Comparison of ENCODE assay signal across 24 cellular contexts in genomic region chrX:1911401-1912131, GRCh38.
DNase-seq lines count a peak whose midpoint lies in the region; ATAC-seq, FAIRE-seq and TF ChIP-seq lines count a peak whose summit lies in the region.
"Had no signal": no experiment of that assay in that cellular context is flagged by ENCODE, and none has a peak within 500 bp of the region (broad histone marks: within the 10 kb centered on the region; RNA-seq: fewer than 3 reads in every experiment).

No MANE protein-coding gene starts in this region.

- H3K36me3 Mint-ChIP-seq in effector memory CD8-positive, alpha-beta T cell (ENCODE audit: insufficient read depth) = no peaks in the 10 kb centered on the region
- H3K36me3 Mint-ChIP-seq in activated T-helper 1 cell treated with anti-CD3 and anti-CD28 coated beads, Interleukin-12 subunit alpha, Interleukin-12 subunit beta, Interleukin-2, Interleukin-4 antibody, amounts not matched to agents 30 ng/mL and 10 ng/mL and 1 ng/mL, durations not matched to agents 14 hours and 24 hours and 36 hours (ENCODE audit: low read depth) = no peaks in the 10 kb centered on the region
- no peaks in the 10 kb centered on the region for H3K36me3 Mint-ChIP-seq in MCF 10A (ENCODE audit: insufficient read depth, unreplicated experiment)

- H3K18ac ChIP-seq in H1 (ENCODE audit: extremely low read depth, low read length) = no peak overlapping the region

- no peak overlapping the region for H2BK15ac ChIP-seq in H1 (ENCODE audit: low read length)

- H3K79me2 ChIP-seq in PC-3 (ENCODE audit: low read length) = no peaks in the 10 kb centered on the region
- no peaks in the 10 kb centered on the region for H3K79me2 ChIP-seq in H1 (ENCODE audit: control insufficient read depth in 1 of 2, insufficient read depth in 2 of 2, low read length in 2 of 2)

- TF ChIP-seq RAD21 in H1 (IDR thresholded peaks at IDR 0.05 in 1 of 2, conservative IDR thresholded peaks at IDR 0.05 in 1 of 2; ENCODE audit: low read depth in 2 of 2, low read length in 2 of 2) = no peak

- H3K9me3 ChIP-seq in PC-3 (ENCODE audit: low read length) (no peaks in the 10 kb centered on the region), H1 (ENCODE audit: insufficient read depth in 2 of 2, low read depth in 1 of 2, low read length in 1 of 2) (no peaks in the 10 kb centered on the region)
- H3K9me3 ChIP-seq: BE2C, HAP-1 had no signal

- no peak overlapping the region for H3K27ac Mint-ChIP-seq in effector memory CD8-positive, alpha-beta T cell
- no peak overlapping the region for H3K27ac Mint-ChIP-seq in activated T-helper 1 cell treated with anti-CD3 and anti-CD28 coated beads, Interleukin-12 subunit alpha, Interleukin-12 subunit beta, Interleukin-2, Interleukin-4 antibody, amounts not matched to agents 30 ng/mL and 10 ng/mL and 1 ng/mL, durations not matched to agents 14 hours and 24 hours and 36 hours
- no peak overlapping the region for H3K27ac Mint-ChIP-seq in MCF 10A (ENCODE audit: low read depth, unreplicated experiment)

- H3K9me2 ChIP-seq in PC-3 (replicated peaks; ENCODE audit: low read length) = no peaks in the 10 kb centered on the region

- no peak overlapping the region for H4K5ac ChIP-seq in H1 (ENCODE audit: insufficient read length, low read depth, low read length)

- TF ChIP-seq EP300 in H1 (IDR thresholded peaks at IDR 0.05; ENCODE audit: borderline replicate concordance in 1 of 2, low read depth in 2 of 2, low read length in 2 of 2) = no peak

- H3K14ac ChIP-seq in H1 (ENCODE audit: insufficient read length) = no peak overlapping the region

- H4K8ac ChIP-seq in H1 (ENCODE audit: extremely low read depth, insufficient read depth, low read length) = no peak overlapping the region

- no peak overlapping the region for H3K9ac ChIP-seq in PC-3 (ENCODE audit: low read length)
- H3K9ac ChIP-seq in H1 (replicated peaks in 1 of 4; ENCODE audit: extremely low read depth in 1 of 4, low read depth in 3 of 4, low read length in 3 of 4) = no peak overlapping the region
- H3K9ac ChIP-seq: GM23248 had no signal

- no peak overlapping the region for H2AK5ac ChIP-seq in H1 (ENCODE audit: low read depth, low read length)

- TF ChIP-seq POLR2A in H1 (IDR thresholded peaks at IDR 0.05; ENCODE audit: control extremely low read depth in 1 of 2, low read depth in 2 of 2, low read length in 2 of 2) = no peak

- ATAC-seq in PC-3 = no peak
- ATAC-seq in effector memory CD8-positive, alpha-beta T cell (replicated peaks) = no peak
- ATAC-seq: Panc1 had no signal

- TF ChIP-seq CTCF in PC-3 (conservative IDR thresholded peaks at IDR 0.05; ENCODE audit: low read depth, low read length) = no peak
- TF ChIP-seq CTCF in H1 (IDR thresholded peaks at IDR 0.05; ENCODE audit: control extremely low read depth in 1 of 3, insufficient read depth in 1 of 3, low read depth in 1 of 3, low read length in 3 of 3) = no peak
- TF ChIP-seq CTCF in MCF 10A (IDR thresholded peaks at IDR 0.05; ENCODE audit: unreplicated experiment) = no peak

- no peaks in the 10 kb centered on the region for H3K27me3 Mint-ChIP-seq in effector memory CD8-positive, alpha-beta T cell
- no peaks in the 10 kb centered on the region for H3K27me3 Mint-ChIP-seq in activated T-helper 1 cell treated with anti-CD3 and anti-CD28 coated beads, Interleukin-12 subunit alpha, Interleukin-12 subunit beta, Interleukin-2, Interleukin-4 antibody, amounts not matched to agents 30 ng/mL and 10 ng/mL and 1 ng/mL, durations not matched to agents 14 hours and 24 hours and 36 hours (ENCODE audit: insufficient read depth)
- H3K27me3 Mint-ChIP-seq in MCF 10A (ENCODE audit: insufficient read depth, unreplicated experiment) = peaks cover 28% of the 10 kb centered on the region

- peak; percentile 35 for DNase-seq in A172 (ENCODE audit: low spot score)
- DNase-seq in EH (ENCODE audit: low read depth) = peak; percentile 29
- DNase-seq in PC-3 = no peak
- no peak for DNase-seq in H1 (ENCODE audit: low read depth in 1 of 2, low spot score in 2 of 2)
- DNase-seq in effector memory CD8-positive, alpha-beta T cell = no peak
- DNase-seq in activated T-helper 1 cell treated with anti-CD3 and anti-CD28 coated beads, Interleukin-12 subunit alpha, Interleukin-12 subunit beta, Interleukin-2, Interleukin-4 antibody, amounts not matched to agents 30 ng/mL and 10 ng/mL and 1 ng/mL, durations not matched to agents 14 hours and 24 hours and 36 hours (ENCODE audit: low spot score) = no peak
- no peak for DNase-seq in MCF 10A (ENCODE audit: unreplicated experiment)
- DNase-seq: BE2C, DMS153, DND-41, GM23248, IMR-90, MV-4-11, NCI-H1105, NCI-H1436 treated with DMSO at 0.1 percent for 48 hours, NCI-H187 treated with DMSO at 0.1 percent for 48 hours, NCI-H2171 treated with DMSO at 0.1 percent for 48 hours, NCI-H524, NCI-H774, SHP77 had no signal

- H4K91ac ChIP-seq in H1 (replicated peaks; ENCODE audit: insufficient read length, low read length) = no peak overlapping the region

- H3K23me2 ChIP-seq in H1 (ENCODE audit: low read depth, low read length) = peaks cover 2% of the 10 kb centered on the region; the same call in 1 of the 2 replicates

- no peak overlapping the region for H2BK5ac ChIP-seq in H1 (ENCODE audit: low read depth, low read length)

- H2BK12ac ChIP-seq in H1 (ENCODE audit: low read depth, low read length) = 0 out of 2 replicates have a peak overlapping the region, but pooled peaks have one; percentile 39

- H3K4me1 Mint-ChIP-seq in effector memory CD8-positive, alpha-beta T cell (ENCODE audit: low read depth in 2 of 2) = no peaks in the 10 kb centered on the region
- no peaks in the 10 kb centered on the region for H3K4me1 Mint-ChIP-seq in activated T-helper 1 cell treated with anti-CD3 and anti-CD28 coated beads, Interleukin-12 subunit alpha, Interleukin-12 subunit beta, Interleukin-2, Interleukin-4 antibody, amounts not matched to agents 30 ng/mL and 10 ng/mL and 1 ng/mL, durations not matched to agents 14 hours and 24 hours and 36 hours (ENCODE audit: low read depth)
- peaks cover 6% of the 10 kb centered on the region for H3K4me1 Mint-ChIP-seq in MCF 10A (ENCODE audit: insufficient read depth, unreplicated experiment)

- H3K56ac ChIP-seq in H1 (replicated peaks; ENCODE audit: insufficient read length, low read depth, low read length) = no peak overlapping the region

- no peaks in the 10 kb centered on the region for H3K36me3 ChIP-seq in PC-3 (ENCODE audit: low read depth, low read length)
- H3K36me3 ChIP-seq in H1 (ENCODE audit: control insufficient read depth in 2 of 4, insufficient read depth in 4 of 4, low read length in 3 of 4) = no peaks in the 10 kb centered on the region
- H3K36me3 ChIP-seq: BE2C, HAP-1 had no signal

- CTCF ChIA-PET in PC-3 (lab: Charles Lee) = no interaction called here
- CTCF ChIA-PET in H1 (lab: Charles Lee; ENCODE audit: partially characterized antibody) = no interaction called here
- CTCF ChIA-PET in MCF 10A (lab: Yijun Ruan, JAX) = no interaction called here

- no peaks in the 10 kb centered on the region for H3K4me1 ChIP-seq in PC-3 (ENCODE audit: insufficient read depth, low read length)
- peaks cover 0 to 6% (median 4%) of the 10 kb centered on the region in 4 experiments; a peak in 6 of 7 replicates for H3K4me1 ChIP-seq in H1 (replicated peaks in 1 of 4; ENCODE audit: control insufficient read depth in 3 of 4, insufficient read depth in 4 of 4, low read length in 3 of 4)
- H3K4me1 ChIP-seq: BE2C, HAP-1 had no signal

- FAIRE-seq in H1 (lab: Jason Lieb, UNC) = no peak
- FAIRE-seq: GM18507 had no signal

- no peaks in the 10 kb centered on the region for H3F3A ChIP-seq in PC-3 (ENCODE audit: low read length, unreplicated experiment)

- H3K27me3 ChIP-seq in PC-3 (ENCODE audit: low read length) (no peaks in the 10 kb centered on the region), H1 (replicated peaks in 1 of 4; ENCODE audit: control insufficient read depth in 3 of 4, extremely low read depth in 1 of 4, insufficient read depth in 3 of 4, low read length in 3 of 4) (no peaks in the 10 kb centered on the region)
- H3K27me3 ChIP-seq: BE2C had no signal

- intact Hi-C loops in PC-3 (cut with micrococcal nuclease) = no loop called here
- intact Hi-C loops in activated T-helper 1 cell treated with anti-CD3 and anti-CD28 coated beads, Interleukin-12 subunit alpha, Interleukin-12 subunit beta, Interleukin-2, Interleukin-4 antibody, amounts not matched to agents 30 ng/mL and 10 ng/mL and 1 ng/mL, durations not matched to agents 14 hours and 24 hours and 36 hours (cut with micrococcal nuclease) = no loop called here
- intact Hi-C loops in MCF 10A (cut with micrococcal nuclease) = no loop called here

- H3K4me3 Mint-ChIP-seq in effector memory CD8-positive, alpha-beta T cell = no peak overlapping the region
- H3K4me3 Mint-ChIP-seq in activated T-helper 1 cell treated with anti-CD3 and anti-CD28 coated beads, Interleukin-12 subunit alpha, Interleukin-12 subunit beta, Interleukin-2, Interleukin-4 antibody, amounts not matched to agents 30 ng/mL and 10 ng/mL and 1 ng/mL, durations not matched to agents 14 hours and 24 hours and 36 hours = no peak overlapping the region
- no peak overlapping the region for H3K4me3 Mint-ChIP-seq in MCF 10A (ENCODE audit: unreplicated experiment)

- no peak overlapping the region for H2BK120ac ChIP-seq in H1 (replicated peaks; ENCODE audit: low read depth, low read length)

- no peak overlapping the region for H2BK20ac ChIP-seq in H1 (ENCODE audit: low read length)

- 86% methylated on average over 5 of the region's 5 CpGs; no CpG with 5 or more reads in 1 of the 2 experiments for WGBS in H1 (ENCODE audit: extremely low coverage in 1 of 2, insufficient coverage in 1 of 2, insufficient read length in 1 of 2, insufficient replicate concordance in 2 of 2, low coverage in 1 of 2, low lambda C conversion rate in 2 of 2, missing lambda C conversion rate in 1 of 2), 2 experiments

- H3K4me2 ChIP-seq in PC-3 (ENCODE audit: low read length) (peak overlapping the region; percentile 33; the same call in 1 of the 2 replicates), H1 (ENCODE audit: insufficient read depth in 1 of 2, low read depth in 2 of 2, low read length in 2 of 2) (no peak overlapping the region)

- no peak overlapping the region for H3K4ac ChIP-seq in H1 (replicated peaks; ENCODE audit: insufficient read length, low read depth, low read length)

- H3K23ac ChIP-seq in H1 (ENCODE audit: insufficient read length) = no peak overlapping the region

- H2AFZ ChIP-seq in PC-3 (ENCODE audit: low read length) = no peak overlapping the region
- no peak overlapping the region for H2AFZ ChIP-seq in H1 (ENCODE audit: low read length)
- H2AFZ ChIP-seq: GM23248 had no signal

- H3K79me1 ChIP-seq in H1 (ENCODE audit: low read depth, low read length) = no peaks in the 10 kb centered on the region

- H4K20me1 ChIP-seq in PC-3 (ENCODE audit: low read length) = no peaks in the 10 kb centered on the region
- H4K20me1 ChIP-seq in H1 (replicated peaks in 1 of 2; ENCODE audit: control insufficient read depth in 1 of 2, insufficient read depth in 2 of 2, low read length in 2 of 2) = no peaks in the 10 kb centered on the region

- POLR2A ChIA-PET in PC-3 (lab: Charles Lee; ENCODE audit: unreplicated experiment) = no interaction called here
- POLR2A ChIA-PET in H1 (lab: Charles Lee; ENCODE audit: partially characterized antibody) = no interaction called here
- POLR2A ChIA-PET in MCF 10A (lab: Yijun Ruan, JAX) = no interaction called here

- BruUV-seq in PC-3 (replicated peaks; lab: Mats Ljungman, UMichigan) (no TSS peak), MCF 10A (replicated peaks; lab: Mats Ljungman, UMichigan) (no TSS peak)

- peaks cover 15 to 22% of the 10 kb centered on the region in 2 donors for H3K9me3 Mint-ChIP-seq in effector memory CD8-positive, alpha-beta T cell
- H3K9me3 Mint-ChIP-seq in activated T-helper 1 cell treated with anti-CD3 and anti-CD28 coated beads, Interleukin-12 subunit alpha, Interleukin-12 subunit beta, Interleukin-2, Interleukin-4 antibody, amounts not matched to agents 30 ng/mL and 10 ng/mL and 1 ng/mL, durations not matched to agents 14 hours and 24 hours and 36 hours = no peaks in the 10 kb centered on the region
- H3K9me3 Mint-ChIP-seq in MCF 10A (ENCODE audit: unreplicated experiment) = peaks cover 22% of the 10 kb centered on the region

- H3K4me3 ChIP-seq in PC-3 (ENCODE audit: low read length) (no peak overlapping the region), H1 (ENCODE audit: extremely low read depth in 1 of 4, insufficient read depth in 2 of 4, low read depth in 3 of 4, low read length in 4 of 4) (no peak overlapping the region)
- H3K4me3 ChIP-seq: GM23248, HAP-1 had no signal

- no peak overlapping the region for H3K27ac ChIP-seq in PC-3 (ENCODE audit: low read length)
- no peak overlapping the region for H3K27ac ChIP-seq in H1 (ENCODE audit: low read depth, low read length)
- H3K27ac ChIP-seq: GM23248, RWPE1 had no signal

Comparison
In these comparisons a context has a peak if more than half of its experiments do, and no peak if none do; other contexts are left out.
1. DNase-seq: peak in A172 (single experiment) and EH (single experiment); none in PC-3 (single experiment), H1 (0 of 2), effector memory CD8-positive, alpha-beta T cell (0 of 3), activated T-helper 1 cell treated with anti-CD3 and anti-CD28 coated beads, Interleukin-12 subunit alpha, Interleukin-12 subunit beta, Interleukin-2, Interleukin-4 antibody, amounts not matched to agents 30 ng/mL and 10 ng/mL and 1 ng/mL, durations not matched to agents 14 hours and 24 hours and 36 hours (single experiment) and MCF 10A (single experiment).